8 cellular contexts compared by ENCODE assay signal in the genomic region with DNA sequence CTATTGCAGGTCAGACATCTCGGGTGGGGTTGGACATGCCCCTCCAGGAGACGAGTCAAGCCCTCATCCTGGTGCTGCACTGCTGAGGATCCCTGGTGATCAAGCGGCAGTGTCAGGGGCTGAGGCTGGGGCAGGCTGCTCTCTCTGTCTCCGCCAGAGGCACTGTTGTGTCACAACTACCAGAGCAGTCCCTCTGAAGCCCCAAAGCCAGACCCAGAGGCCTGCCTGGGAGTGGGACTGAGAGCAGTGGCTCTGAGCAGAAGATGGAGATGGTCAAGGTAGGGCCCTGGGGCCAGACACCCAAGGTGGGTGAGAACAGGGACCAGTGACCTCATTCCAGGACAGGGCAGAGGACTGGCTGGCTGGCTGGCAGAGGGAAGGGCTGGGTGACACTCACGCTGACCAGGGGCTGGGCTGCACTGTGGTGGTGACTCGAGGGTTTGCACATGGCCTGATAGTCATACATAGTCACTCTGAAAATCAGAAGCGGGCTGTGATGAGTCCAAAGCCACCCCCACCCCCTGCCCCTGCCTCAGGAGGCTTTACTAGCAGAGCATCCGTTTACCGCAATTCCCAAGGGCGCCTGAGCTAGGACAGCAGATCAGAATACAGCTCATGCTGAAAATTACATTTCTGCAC. TPM values are rescaled to one million over a fixed set of nuclear protein-coding genes. Genes with fewer than 3 reads are reported as not detected.
DNase-seq lines count a peak whose midpoint lies in the region; ATAC-seq, FAIRE-seq and TF ChIP-seq lines count a peak whose summit lies in the region.

No MANE protein-coding gene starts in this region.

- peaks cover 6% of the 10 kb centered on the region for H3K27me3 Mint-ChIP-seq in glutamatergic neuron (ENCODE audit: unreplicated experiment)

- no peak for FAIRE-seq in A549 (lab: Jason Lieb, UNC)
- no peak for FAIRE-seq in small intestine (lab: Jason Lieb, UNC)

- H3K4me3 ChIP-seq in A549 = no peak overlapping the region
- no peak overlapping the region for H3K4me3 ChIP-seq in NT2/D1 (ENCODE audit: insufficient read length, low read depth)
- H3K4me3 ChIP-seq in aorta (ENCODE audit: low read length in 2 of 2) = no peak overlapping the region
- H3K4me3 ChIP-seq in small intestine (ENCODE audit: low read depth in 1 of 2, low read length in 2 of 2) = no peak overlapping the region

- DNase-seq in A549 (ENCODE audit: low read depth in 1 of 2, low spot score in 1 of 2) (peak; percentile 37 to 41), NT2/D1 (ENCODE audit: low read depth, low spot score) (peak; percentile 59), glutamatergic neuron (peak; percentile 85), aorta (peak; percentile 36 to 72), MV-4-11 (lab: John Stamatoyannopoulos, UW) (no peak), small intestine (no peak), NCI-H1048 (lab: John Stamatoyannopoulos, UW) (no peak)

- H3K4me3 Mint-ChIP-seq in glutamatergic neuron (ENCODE audit: unreplicated experiment) = no peak overlapping the region

- TF ChIP-seq CTCF in A549 (IDR thresholded peaks at IDR 0.05) (no peak), GM12874 (IDR thresholded peaks at IDR 0.05; ENCODE audit: insufficient read depth, low read depth, low read length) (peak; percentile 80), glutamatergic neuron (IDR thresholded peaks at IDR 0.05; ENCODE audit: partially characterized antibody, unreplicated experiment) (peak; percentile 60)

- H3K9ac ChIP-seq in NT2/D1 (ENCODE audit: insufficient read length, low read depth) = no peak overlapping the region

- WGBS in A549 (ENCODE audit: missing lambda C conversion rate) = 54% methylated on average over 8 of the region's 10 CpGs
- WGBS in aorta, 2 donors = 82 to 83% methylated on average over 10 of the region's 10 CpGs
- 63 to 67% (median 67%) methylated on average over 10 of the region's 10 CpGs for WGBS in small intestine, 3 donors

- no peaks in the 10 kb centered on the region for H3K36me3 ChIP-seq in NT2/D1 (ENCODE audit: insufficient read depth, insufficient read length, low read length)
- no peaks in the 10 kb centered on the region for H3K36me3 ChIP-seq in aorta (ENCODE audit: control insufficient read depth in 1 of 2, insufficient read depth in 2 of 2, low read length in 1 of 2)
- no peaks in the 10 kb centered on the region for H3K36me3 ChIP-seq in small intestine (ENCODE audit: control insufficient read depth in 2 of 2, insufficient read depth in 2 of 2, low read length in 2 of 2)

- H3K9me3 ChIP-seq in A549 (no peaks in the 10 kb centered on the region), NT2/D1 (ENCODE audit: insufficient read depth, low read length) (no peaks in the 10 kb centered on the region), aorta (ENCODE audit: control insufficient read depth, low read length) (no peaks in the 10 kb centered on the region), small intestine (ENCODE audit: control insufficient read depth, low read depth) (no peaks in the 10 kb centered on the region)

- H3K4me1 Mint-ChIP-seq in glutamatergic neuron (ENCODE audit: low read depth, unreplicated experiment) = peaks cover 13% of the 10 kb centered on the region

- peak; percentile 15 to 32; a peak in 2 of 5 replicates for TF ChIP-seq RAD21 in A549 (conservative IDR thresholded peaks at IDR 0.05 in 1 of 2, IDR thresholded peaks at IDR 0.05 in 1 of 2)

- no peak overlapping the region for H3K4me2 ChIP-seq in A549

- H3K27me3 ChIP-seq in NT2/D1 (ENCODE audit: insufficient read depth, insufficient read length) (no peaks in the 10 kb centered on the region), aorta (ENCODE audit: control insufficient read depth in 1 of 2, insufficient read depth in 2 of 2, low read length in 1 of 2) (no peaks in the 10 kb centered on the region), small intestine (ENCODE audit: control insufficient read depth in 2 of 2, insufficient read depth in 2 of 2, low read length in 2 of 2) (no peaks in the 10 kb centered on the region)

- H3K4me1 ChIP-seq in A549 = peaks cover 11% of the 10 kb centered on the region
- H3K4me1 ChIP-seq in NT2/D1 (ENCODE audit: insufficient read depth, insufficient read length) = peaks cover 20% of the 10 kb centered on the region
- H3K4me1 ChIP-seq in aorta (ENCODE audit: control insufficient read depth in 1 of 2, insufficient read depth in 2 of 2, low read length in 2 of 2) = no peaks in the 10 kb centered on the region
- H3K4me1 ChIP-seq in small intestine (ENCODE audit: control insufficient read depth in 2 of 2, insufficient read depth in 1 of 2, low read depth in 1 of 2, low read length in 1 of 2) = peaks cover 0 to 1% of the 10 kb centered on the region in 2 donors

- H3K36me3 Mint-ChIP-seq in glutamatergic neuron (ENCODE audit: unreplicated experiment) = no peaks in the 10 kb centered on the region

- intact Hi-C loops in aorta (cut with DNase I) = no loop called here

- H3K27ac ChIP-seq in A549 (no peak overlapping the region), aorta (ENCODE audit: low read depth in 1 of 2, low read length in 2 of 2) (no peak overlapping the region), small intestine (ENCODE audit: low read depth in 1 of 2, low read length in 1 of 2) (no peak overlapping the region)

- peaks cover 7% of the 10 kb centered on the region for H3K9me3 Mint-ChIP-seq in glutamatergic neuron (ENCODE audit: unreplicated experiment)

- POLR2A ChIA-PET in A549 (lab: Yijun Ruan, JAX) = no interaction called here

- no peak for TF ChIP-seq POLR2A in A549 (IDR thresholded peaks at IDR 0.05; ENCODE audit: low read length)

- peak overlapping the region; percentile 20 for H3K27ac Mint-ChIP-seq in glutamatergic neuron (ENCODE audit: unreplicated experiment)

- CTCF ChIA-PET in A549 (lab: Yijun Ruan, JAX) = interaction anchor here (0.6 to 14.6 kb wide), 5 partner anchors 10 to 840 kb away, joined by 3 to 324 read pairs (median 3); no protein-coding TSS in a partner anchor

- ATAC-seq in A549 = peak; percentile 40 to 49; a peak in 4 of 6 replicates
- no peak for ATAC-seq in aorta (ENCODE audit: low FRiP score)

- TF ChIP-seq EP300 in A549 (IDR thresholded peaks at IDR 0.05) = no peak

TF ChIP-seq in A549, 52 proteins besides CTCF, POLR2A, EP300 and RAD21:
- TF ChIP-seq MAZ (IDR thresholded peaks at IDR 0.05; ENCODE audit: borderline replicate concordance, low read depth, low read length) (no peak), HOXA7 (CRISPR knock-in tag; IDR thresholded peaks at IDR 0.05) (no peak), RCOR1 (IDR thresholded peaks at IDR 0.05; ENCODE audit: low read depth, low read length) (no peak)

RNA-seq across cellular contexts. Expression of a gene that starts 19.6 kb away (rescaled TPM):
- polyA plus RNA-seq in A549 (2011; rRNA removed) (not detected in 2 replicates), A549 (2017; fragmentation: RNase III; extraction: RNeasy Plus Mini Kit Qiagen cat#74134 plus additional on column Dnase treatment) (not detected in 3 replicates), aorta (not detected), small intestine (under 1 TPM in 1 of 3 donors, not detected in 2; 0.03 TPM)
- polyA plus RNA-seq in A549 (2012; cell fraction: cytosol; rRNA removed) = 0.03 TPM in 1 of 2 replicates, not detected in the other
- 0.02 TPM in 1 of 2 replicates, not detected in the other for polyA plus RNA-seq in A549 (2012; cell fraction: nucleus; rRNA removed)
- polyA minus RNA-seq in A549 (2011; rRNA and poly(A)+ RNA removed) = not detected in 2 replicates
- total RNA-seq in glutamatergic neuron (ENCODE audit: unreplicated experiment) (14.6 TPM), aorta (not detected)

Comparison
In these comparisons a context has a peak if more than half of its experiments do, and no peak if none do; other contexts are left out.
1. DNase-seq: peak in A549 (2 of 2), NT2/D1 (single experiment), glutamatergic neuron (single experiment) and aorta (2 of 2); none in MV-4-11 (single experiment), small intestine (single experiment) and NCI-H1048 (single experiment).